ENCODE assay signal across 10 cellular contexts in the genomic region with DNA sequence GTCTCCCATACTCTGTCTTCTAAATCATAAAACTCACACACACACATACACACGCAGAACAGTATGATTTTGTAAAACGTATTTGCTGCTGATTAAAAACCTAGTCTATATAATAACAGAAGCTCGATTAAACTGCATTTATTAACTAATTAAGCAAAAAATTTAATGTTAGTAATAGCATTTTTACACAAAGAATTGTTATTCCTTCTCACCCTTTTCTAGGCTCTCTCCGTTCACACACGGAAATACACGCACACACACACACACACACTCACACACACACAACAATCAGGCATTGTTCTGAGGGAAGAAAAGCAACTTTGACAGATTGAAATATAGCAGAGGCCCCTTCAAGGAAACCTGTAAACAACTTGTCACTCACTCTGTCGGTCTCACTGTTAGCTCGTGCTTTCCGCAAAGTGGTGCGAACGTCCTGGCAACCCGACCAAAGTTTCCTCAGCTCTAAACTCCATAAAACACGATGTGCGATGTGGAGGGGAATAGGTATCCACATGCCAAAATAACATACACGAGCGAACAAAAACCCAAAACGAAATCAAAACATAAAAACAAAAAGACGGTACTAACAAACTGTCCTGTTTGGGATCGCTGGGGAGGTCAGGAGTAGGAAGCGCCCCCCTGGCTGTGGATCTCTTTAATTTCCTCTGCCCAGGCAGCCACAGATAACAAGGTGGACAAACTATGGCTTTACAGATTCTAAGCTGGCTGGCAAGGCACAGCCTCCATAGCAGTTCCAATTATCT. TPM values are rescaled to one million over a fixed set of nuclear protein-coding genes. Genes with fewer than 3 reads are reported as not detected.
A peak's percentile ranks its signal among the peaks of the same experiment; 100 is the strongest.
DNase-seq lines count a peak whose midpoint lies in the region; ATAC-seq and TF ChIP-seq lines count a peak whose summit lies in the region.
"Had no signal": no experiment of that assay in that cellular context is flagged by ENCODE, and none has a peak within 500 bp of the region (broad histone marks: within the 10 kb centered on the region; RNA-seq: fewer than 3 reads in every experiment).

No MANE protein-coding gene starts in this region.

- H3K4ac ChIP-seq in mesenchymal stem cell (ENCODE audit: low read depth in 1 of 2, low read length in 2 of 2), result no peak overlapping the region

- H3K9me3 Mint-ChIP-seq in MCF 10A (ENCODE audit: unreplicated experiment), result no peaks in the 10 kb centered on the region
- H3K9me3 Mint-ChIP-seq: T-helper 2 cell treated with Interferon-gamma antibody and Interleukin-4, amounts not matched to agents 5 μg/mL and 100 μg/mL, for 36 hours had no signal

- peak overlapping the region; percentile 83 for H3K9ac ChIP-seq in mesenchymal stem cell (ENCODE audit: low read length)

- TF ChIP-seq CTCF in breast epithelium (IDR thresholded peaks at IDR 0.05) (no peak), MCF 10A (IDR thresholded peaks at IDR 0.05; ENCODE audit: unreplicated experiment) (no peak), epithelial cell of proximal tubule (conservative IDR thresholded peaks at IDR 0.05; ENCODE audit: low read depth, low read length) (no peak)

- H2BK5ac ChIP-seq in mesenchymal stem cell (ENCODE audit: low read depth, low read length, poor library complexity, severe bottlenecking), result no peak overlapping the region

- no peak for DNase-seq in breast epithelium (ENCODE audit: low spot score in 2 of 2)
- no peak for DNase-seq in MCF 10A (ENCODE audit: unreplicated experiment)
- DNase-seq in epithelial cell of proximal tubule (ENCODE audit: low read depth), result no peak
- peak; percentile 56 for DNase-seq in mesenchymal stem cell
- no peak for DNase-seq in aorta
- no peak for DNase-seq in SW 1271 (lab: John Stamatoyannopoulos, UW)

- H2AFZ ChIP-seq in mesenchymal stem cell (ENCODE audit: low read depth, low read length), result peak overlapping the region; percentile 44

- no peaks in the 10 kb centered on the region for H3K36me3 ChIP-seq in breast epithelium
- no peaks in the 10 kb centered on the region for H3K36me3 ChIP-seq in mesenchymal stem cell (ENCODE audit: control insufficient read depth in 1 of 2, insufficient read depth in 2 of 2, low read depth in 1 of 2, low read length in 2 of 2)
- no peaks in the 10 kb centered on the region for H3K36me3 ChIP-seq in aorta (ENCODE audit: control insufficient read depth in 1 of 2, insufficient read depth in 2 of 2, low read length in 1 of 2)

- no peaks in the 10 kb centered on the region for H3K79me1 ChIP-seq in mesenchymal stem cell (replicated peaks; ENCODE audit: low read length, poor library complexity, severe bottlenecking)

- no peak overlapping the region for H3K14ac ChIP-seq in mesenchymal stem cell (ENCODE audit: low read length in 2 of 2)

- POLR2A ChIA-PET in MCF 10A (lab: Yijun Ruan, JAX), result interaction anchor here (0.7 kb wide), 1 partner anchor 292 kb away, joined by 4 read pairs; no protein-coding TSS in a partner anchor

- peak overlapping the region in 1 of 2 experiments; percentile 69 for H3K23ac ChIP-seq in mesenchymal stem cell (ENCODE audit: low read length in 2 of 2)

- peak overlapping the region in 1 of 2 experiments; percentile 83 for H2BK12ac ChIP-seq in mesenchymal stem cell (ENCODE audit: low read length in 2 of 2)

- H2BK15ac ChIP-seq in mesenchymal stem cell (ENCODE audit: low read depth, poor library complexity, severe bottlenecking), result no peak overlapping the region

- H3K36me3 Mint-ChIP-seq in MCF 10A (ENCODE audit: insufficient read depth, unreplicated experiment), result no peaks in the 10 kb centered on the region

- H2AK5ac ChIP-seq in mesenchymal stem cell (ENCODE audit: low read length, severe bottlenecking), result no peak overlapping the region

- H3K4me2 ChIP-seq in mesenchymal stem cell (ENCODE audit: low read length, poor library complexity, severe bottlenecking), result peak overlapping the region; percentile 69

- peaks cover 17% of the 10 kb centered on the region for H3K27me3 Mint-ChIP-seq in MCF 10A (ENCODE audit: insufficient read depth, unreplicated experiment)

- intact Hi-C loops in breast epithelium (cut with DNase I; ENCODE audit: low total_unique reads) (no loop called here), MCF 10A (cut with micrococcal nuclease) (no loop called here), aorta (cut with DNase I) (no loop called here)

- peak; percentile 69 for ATAC-seq in aorta (ENCODE audit: low FRiP score)
- ATAC-seq in GM19023 (IDR thresholded peaks at IDR 0.05; ENCODE audit: unreplicated experiment), result no peak
- ATAC-seq in GM21717 (IDR thresholded peaks at IDR 0.05; ENCODE audit: unreplicated experiment), result no peak

- H3K4me3 Mint-ChIP-seq in MCF 10A (ENCODE audit: unreplicated experiment), result no peak overlapping the region
- H3K4me3 Mint-ChIP-seq: T-helper 2 cell treated with Interferon-gamma antibody and Interleukin-4, amounts not matched to agents 5 μg/mL and 100 μg/mL, for 36 hours had no signal

- H3K4me1 ChIP-seq in breast epithelium (no peaks in the 10 kb centered on the region), mesenchymal stem cell (ENCODE audit: control insufficient read depth, insufficient read depth, low read depth, low read length) (peaks cover 2% of the 10 kb centered on the region), aorta (ENCODE audit: control insufficient read depth in 1 of 2, insufficient read depth in 2 of 2, low read length in 2 of 2) (no peaks in the 10 kb centered on the region)

- H3K27me3 ChIP-seq in breast epithelium, result no peaks in the 10 kb centered on the region
- no peaks in the 10 kb centered on the region for H3K27me3 ChIP-seq in mesenchymal stem cell (ENCODE audit: control insufficient read depth in 1 of 2, insufficient read depth in 1 of 2, low read length in 2 of 2)
- H3K27me3 ChIP-seq in aorta (ENCODE audit: control insufficient read depth in 1 of 2, insufficient read depth in 2 of 2, low read length in 1 of 2), result no peaks in the 10 kb centered on the region

- H3K18ac ChIP-seq in mesenchymal stem cell (ENCODE audit: low read depth in 1 of 2, low read length in 2 of 2), result peak overlapping the region; percentile 11 to 15

- WGBS in mesenchymal stem cell, result 0% methylated on average over 13 of the region's 20 CpGs
- 0 to 1% methylated on average over 20 of the region's 20 CpGs for WGBS in aorta, 2 donors

- no peaks in the 10 kb centered on the region for H3K9me3 ChIP-seq in breast epithelium
- no peaks in the 10 kb centered on the region for H3K9me3 ChIP-seq in mesenchymal stem cell (ENCODE audit: control insufficient read depth, low read length)
- H3K9me3 ChIP-seq in aorta (ENCODE audit: control insufficient read depth, low read length), result no peaks in the 10 kb centered on the region

- H2BK120ac ChIP-seq in mesenchymal stem cell (ENCODE audit: low read depth, low read length), result no peak overlapping the region

- H4K8ac ChIP-seq in mesenchymal stem cell (ENCODE audit: low read length), result no peak overlapping the region

- CTCF ChIA-PET in MCF 10A (lab: Yijun Ruan, JAX), result interaction anchor here (0.6 to 1.2 kb wide), 2 partner anchors 659 to 746 kb away, joined by 3 to 4 read pairs; no protein-coding TSS in a partner anchor

- TF ChIP-seq POLR2A in breast epithelium (IDR thresholded peaks at IDR 0.05), result no peak

- no TSS peak for BruUV-seq in MCF 10A (replicated peaks; lab: Mats Ljungman, UMichigan)

- no peaks in the 10 kb centered on the region for H3K4me1 Mint-ChIP-seq in MCF 10A (ENCODE audit: insufficient read depth, unreplicated experiment)

- H3K27ac ChIP-seq in breast epithelium (no peak overlapping the region), mesenchymal stem cell (ENCODE audit: low read length, poor library complexity, severe bottlenecking) (no peak overlapping the region), aorta (ENCODE audit: low read depth in 1 of 2, low read length in 2 of 2) (no peak overlapping the region)
- H3K27ac ChIP-seq: C4-2B had no signal

- no peak overlapping the region for H3K27ac Mint-ChIP-seq in MCF 10A (ENCODE audit: low read depth, unreplicated experiment)
- H3K27ac Mint-ChIP-seq: T-helper 2 cell treated with Interferon-gamma antibody and Interleukin-4, amounts not matched to agents 5 μg/mL and 100 μg/mL, for 36 hours had no signal

- H3K4me3 ChIP-seq in breast epithelium (peak overlapping the region; percentile 41 to 64 (median 46)), epithelial cell of proximal tubule (ENCODE audit: low read depth, low read length) (peak overlapping the region; percentile 47), mesenchymal stem cell (ENCODE audit: insufficient read depth in 1 of 2, low read depth in 1 of 2, low read length in 2 of 2) (peak overlapping the region; percentile 49 to 88), aorta (ENCODE audit: low read length in 2 of 2) (peak overlapping the region; percentile 87 to 99)

- H4K91ac ChIP-seq in mesenchymal stem cell (ENCODE audit: low read length), result no peak overlapping the region

RNA-seq across cellular contexts. Expression of gene SOX5, which starts 0.7 kb away (rescaled TPM):
- 10 to 100 TPM; 10.5 to 42.1 (median 11.7) TPM for total RNA-seq in breast epithelium
- 0.91 and 0.98 TPM in 2 replicates for total RNA-seq in MCF 10A (2022)
- 0.07 and 0.17 TPM in 2 replicates for total RNA-seq in epithelial cell of proximal tubule
- polyA plus RNA-seq in mesenchymal stem cell (2013, experiment 1 of 2), result 6.9 TPM
- 6.8 TPM for polyA plus RNA-seq in mesenchymal stem cell (2013, experiment 2 of 2)
- total RNA-seq in aorta, result 10 to 100 TPM; 54.2 to 58.3 TPM
- polyA plus RNA-seq in aorta, result 1 to 10 TPM; 2.1 to 4.2 TPM
